ENCODE assay signal across 8 cellular contexts in genomic region chr2:30231726-30232026, GRCh38. TPM values are rescaled to one million over a fixed set of nuclear protein-coding genes. Genes with fewer than 3 reads are reported as not detected.
DNase-seq lines count a peak whose midpoint lies in the region; ATAC-seq and TF ChIP-seq lines count a peak whose summit lies in the region.

No MANE protein-coding gene starts in this region.

- no peaks in the 10 kb centered on the region for H3K9me3 ChIP-seq in aorta (ENCODE audit: control insufficient read depth, low read length)

- no peaks in the 10 kb centered on the region for H3K27me3 ChIP-seq in aorta (ENCODE audit: control insufficient read depth in 1 of 2, insufficient read depth in 2 of 2, low read length in 1 of 2)

- peak overlapping the region; percentile 62 to 94 for H3K27ac ChIP-seq in aorta (ENCODE audit: low read depth in 1 of 2, low read length in 2 of 2)

- H3K9me3 Mint-ChIP-seq in central memory CD8-positive, alpha-beta T cell = no peaks in the 10 kb centered on the region
- H3K9me3 Mint-ChIP-seq in mesothelial cell of epicardium = no peaks in the 10 kb centered on the region

- WGBS in aorta, 2 donors = 0% methylated on average over 29 of the region's 29 CpGs

- H3K4me1 Mint-ChIP-seq in central memory CD8-positive, alpha-beta T cell = peaks cover 62% of the 10 kb centered on the region
- H3K4me1 Mint-ChIP-seq in mesothelial cell of epicardium = peaks cover 29% of the 10 kb centered on the region

- H3K27ac Mint-ChIP-seq in central memory CD8-positive, alpha-beta T cell (ENCODE audit: low read depth) = peak overlapping the region; percentile 83
- H3K27ac Mint-ChIP-seq in mesothelial cell of epicardium = no peak overlapping the region

- no peak for TF ChIP-seq CTCF in mesothelial cell of epicardium (IDR thresholded peaks at IDR 0.05; ENCODE audit: unreplicated experiment)

- peak overlapping the region; percentile 84 for H3K4me3 Mint-ChIP-seq in central memory CD8-positive, alpha-beta T cell
- H3K4me3 Mint-ChIP-seq in mesothelial cell of epicardium = peak overlapping the region; percentile 79

- intact Hi-C loops in aorta (cut with DNase I) = loop anchor here (5.0 to 10.0 kb wide), 7 partner anchors 113 to 461 kb away; no protein-coding TSS in a partner anchor

- no peaks in the 10 kb centered on the region for H3K27me3 Mint-ChIP-seq in central memory CD8-positive, alpha-beta T cell
- H3K27me3 Mint-ChIP-seq in mesothelial cell of epicardium (ENCODE audit: low read depth) = peaks cover 6% of the 10 kb centered on the region

- no peak for ATAC-seq in central memory CD8-positive, alpha-beta T cell (replicated peaks; ENCODE audit: extremely low read depth, poor library complexity, severe bottlenecking)
- ATAC-seq in aorta (ENCODE audit: low FRiP score) = no peak
- ATAC-seq in GM18519 (IDR thresholded peaks at IDR 0.05; ENCODE audit: low FRiP score, unreplicated experiment) = no peak

- H3K4me3 ChIP-seq in aorta (ENCODE audit: low read length in 2 of 2) = peak overlapping the region; percentile 84 to 92

- peak; percentile 85 for DNase-seq in activated CD8-positive, alpha-beta memory T cell treated with anti-CD3 and anti-CD28 coated beads for 24 hours
- DNase-seq in activated CD8-positive, alpha-beta memory T cell treated with anti-CD3 and anti-CD28 coated beads, Interleukin-2, amount 50 U/mL, for 48 hours = no peak
- DNase-seq in NOMO-1 treated with DMSO at 0.1 percent for 48 hours (lab: John Stamatoyannopoulos, UW; ENCODE audit: unreplicated experiment) (peak; percentile 53), mesothelial cell of epicardium (ENCODE audit: low spot score in 2 of 2, unreplicated experiment in 2 of 2) (no peak), aorta (no peak), DMS153 treated with DMSO at 0.1 percent for 48 hours (lab: John Stamatoyannopoulos, UW; ENCODE audit: unreplicated experiment) (no peak)
- DNase-seq in central memory CD8-positive, alpha-beta T cell (ENCODE audit: low spot score in 2 of 2) = no peak

- peaks cover 50% of the 10 kb centered on the region for H3K36me3 Mint-ChIP-seq in central memory CD8-positive, alpha-beta T cell (ENCODE audit: insufficient read depth)
- peaks cover 17% of the 10 kb centered on the region for H3K36me3 Mint-ChIP-seq in mesothelial cell of epicardium

- peaks cover 2 to 3% of the 10 kb centered on the region in 2 donors for H3K4me1 ChIP-seq in aorta (ENCODE audit: control insufficient read depth in 1 of 2, insufficient read depth in 2 of 2, low read length in 2 of 2)

- H3K36me3 ChIP-seq in aorta (ENCODE audit: control insufficient read depth in 1 of 2, insufficient read depth in 2 of 2, low read length in 1 of 2) = peaks cover 0 to 5% of the 10 kb centered on the region in 2 donors

RNA-seq across cellular contexts. Expression of gene LBH, which starts 0.3 kb away (rescaled TPM):
- total RNA-seq in mesothelial cell of epicardium (41.0 to 48.8 TPM (median 44.5 TPM) in 3 replicates), aorta (100 to 1,000 TPM; 105 to 213 TPM)
- 10 to 100 TPM; 56.1 to 83.8 TPM for polyA plus RNA-seq in aorta

Comparison
In these comparisons a context has a peak if more than half of its experiments do, and no peak if none do; other contexts are left out.
1. DNase-seq: peak in activated CD8-positive, alpha-beta memory T cell treated with anti-CD3 and anti-CD28 coated beads for 24 hours (single experiment) and NOMO-1 treated with DMSO at 0.1 percent for 48 hours (single experiment); none in activated CD8-positive, alpha-beta memory T cell treated with anti-CD3 and anti-CD28 coated beads, Interleukin-2, amount 50 U/mL, for 48 hours (single experiment), central memory CD8-positive, alpha-beta T cell (0 of 2), mesothelial cell of epicardium (0 of 2), aorta (0 of 2) and DMS153 treated with DMSO at 0.1 percent for 48 hours (single experiment).